ENCODE assay signal across 8 cellular contexts in the genomic region with DNA sequence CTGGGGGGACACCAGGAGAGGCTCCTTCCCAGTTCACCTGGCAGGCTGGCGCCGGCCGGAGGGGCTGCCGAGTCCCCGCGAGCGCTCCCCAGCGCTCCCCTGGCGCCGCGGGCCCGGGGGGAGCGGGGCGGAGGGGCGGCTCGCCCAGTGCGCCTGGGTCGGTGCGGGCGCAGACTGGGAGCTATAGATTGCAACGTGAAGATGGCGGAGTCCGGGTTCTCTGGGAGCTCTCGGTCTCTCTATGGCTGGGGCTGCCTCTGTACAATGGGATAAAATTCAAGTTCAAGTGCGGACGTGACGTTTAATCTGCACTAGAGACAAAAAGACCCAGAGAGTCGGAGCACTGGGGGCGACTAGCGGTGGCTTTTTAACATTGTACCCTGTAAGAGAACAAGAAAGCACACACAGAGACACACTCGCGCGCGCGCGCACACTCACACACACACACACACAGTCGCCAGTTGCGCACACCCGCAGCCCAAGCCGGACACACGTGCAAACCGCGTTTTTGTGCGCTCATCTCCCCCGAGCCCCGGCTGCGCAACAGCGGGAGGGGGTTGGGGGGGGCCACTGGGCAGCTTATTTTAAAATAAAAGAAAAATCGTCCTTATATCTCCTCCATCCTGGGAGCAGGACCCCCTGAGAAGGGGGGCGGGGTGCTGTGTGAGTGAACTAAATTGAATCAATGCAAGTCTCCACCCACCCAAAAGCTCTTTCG. TPM values are rescaled to one million over a fixed set of nuclear protein-coding genes. Genes with fewer than 3 reads are reported as not detected.
A peak's percentile ranks its signal among the peaks of the same experiment; 100 is the strongest.
DNase-seq lines count a peak whose midpoint lies in the region; ATAC-seq, FAIRE-seq and TF ChIP-seq lines count a peak whose summit lies in the region.

A gene (minus strand): TSS at position 247 of the 718 bp plus-strand sequence. CDS start 979 bp downstream, outside the sequence.

- H3K27ac ChIP-seq in ascending aorta (no peak within 1 kb of the TSS), small intestine (ENCODE audit: low read depth in 1 of 2, low read length in 1 of 2) (peak within 1 kb of the TSS; percentile 89 to 90)

- H3K9ac ChIP-seq in iPS-15b (ENCODE audit: low read depth, low read length), result no peak within 1 kb of the TSS

- TF ChIP-seq CTCF in GM12875 (IDR thresholded peaks at IDR 0.05; ENCODE audit: borderline replicate concordance, insufficient read depth, low read depth, low read length) (peak; percentile 55), ascending aorta (IDR thresholded peaks at IDR 0.05) (peak in 2 of 3 experiments; percentile 24 to 25)

- peak within 1 kb of the TSS; percentile 43 for H3K4me3 ChIP-seq in GM12875 (ENCODE audit: low read depth, low read length)
- peak within 1 kb of the TSS; percentile 27 to 56 for H3K4me3 ChIP-seq in ascending aorta
- peak within 1 kb of the TSS; percentile 72 for H3K4me3 ChIP-seq in iPS-15b (ENCODE audit: low read depth, low read length)
- peak within 1 kb of the TSS; percentile 76 to 95 for H3K4me3 ChIP-seq in small intestine (ENCODE audit: low read depth in 1 of 2, low read length in 2 of 2)

- FAIRE-seq in small intestine (lab: Jason Lieb, UNC), result no peak

- H3K27me3 ChIP-seq in ascending aorta (peaks cover 37% of the 10 kb centered on the region), iPS-15b (ENCODE audit: control insufficient read depth, insufficient read depth, low read length) (peaks cover 44% of the 10 kb centered on the region), small intestine (ENCODE audit: control insufficient read depth in 2 of 2, insufficient read depth in 2 of 2, low read length in 2 of 2) (no peaks in the 10 kb centered on the region)

- DNase-seq in NCI-H1694 (lab: John Stamatoyannopoulos, UW) (peak; percentile 100), T1000 (lab: John Stamatoyannopoulos, UW) (peak; percentile 77), ascending aorta (ENCODE audit: low spot score in 2 of 2) (peak in 1 of 2 donors; percentile 75), small intestine (peak; percentile 94), NCI-H1048 (lab: John Stamatoyannopoulos, UW) (no peak)

- 0 to 1% (median 0%) methylated on average over 48 to 51 of the region's 51 CpGs for WGBS in small intestine, 3 donors

- H3K9me3 ChIP-seq in ascending aorta, result no peaks in the 10 kb centered on the region
- no peaks in the 10 kb centered on the region for H3K9me3 ChIP-seq in iPS-15b (ENCODE audit: control insufficient read depth, insufficient read depth, low read length)
- H3K9me3 ChIP-seq in small intestine (ENCODE audit: control insufficient read depth, low read depth), result no peaks in the 10 kb centered on the region

- H3K36me3 ChIP-seq in ascending aorta (no peaks in the 10 kb centered on the region), iPS-15b (ENCODE audit: control insufficient read depth, insufficient read depth, low read length) (no peaks in the 10 kb centered on the region), small intestine (ENCODE audit: control insufficient read depth in 2 of 2, insufficient read depth in 2 of 2, low read length in 2 of 2) (no peaks in the 10 kb centered on the region)

- peaks cover 13 to 25% of the 10 kb centered on the region in 2 donors for H3K4me1 ChIP-seq in ascending aorta
- peaks cover 16% of the 10 kb centered on the region for H3K4me1 ChIP-seq in iPS-15b (ENCODE audit: control insufficient read depth, insufficient read depth, low read length)
- H3K4me1 ChIP-seq in small intestine (ENCODE audit: control insufficient read depth in 2 of 2, insufficient read depth in 1 of 2, low read depth in 1 of 2, low read length in 1 of 2), result peaks cover 0 to 3% of the 10 kb centered on the region in 2 donors

- ATAC-seq in HG02852 (IDR thresholded peaks at IDR 0.05; ENCODE audit: unreplicated experiment), result peak; percentile 69

- intact Hi-C loops in ascending aorta (cut with DNase I), result no loop called here

RNA-seq across cellular contexts. Expression of the gene that starts here (rescaled TPM):
- total RNA-seq in ascending aorta, result 0.85 TPM
- polyA plus RNA-seq in small intestine, result 1 to 10 TPM in 1 of 3 donors, under 1 TPM in 2; 0.45 to 2.4 (median 0.54) TPM

Comparison
In these comparisons a context has a peak if more than half of its experiments do, and no peak if none do; other contexts are left out.
1. H3K27ac ChIP-seq: peak in small intestine (2 of 2); none in ascending aorta (0 of 2).
2. Peak in every context shown above with its lines, with median percentiles within 50 percentile points of each other: H3K4me3 ChIP-seq.